ENCODE assay signal across 31 cellular contexts in the genomic region with DNA sequence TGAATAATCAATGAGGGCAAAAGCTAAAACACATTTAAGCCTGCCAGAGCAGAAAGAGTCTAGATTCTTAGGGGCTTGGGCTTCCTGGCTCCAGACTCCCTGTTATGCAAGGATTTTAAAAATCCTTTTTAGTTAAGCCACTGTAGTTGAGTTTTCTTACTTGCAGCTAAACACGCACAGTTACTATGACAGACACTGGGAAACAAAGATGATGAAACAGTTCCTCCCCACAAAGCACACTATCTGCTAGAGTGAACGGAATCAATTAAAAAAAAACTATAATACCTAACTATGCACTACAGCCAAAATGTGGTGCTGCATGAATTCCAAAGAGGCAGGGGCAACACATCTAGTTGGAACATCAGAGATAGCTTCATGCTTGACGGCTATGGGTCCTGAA. TPM values are rescaled to one million over a fixed set of nuclear protein-coding genes. Genes with fewer than 3 reads are reported as not detected.
A peak's percentile ranks its signal among the peaks of the same experiment; 100 is the strongest.
DNase-seq lines count a peak whose midpoint lies in the region; ATAC-seq, FAIRE-seq and TF ChIP-seq lines count a peak whose summit lies in the region.
"Had no signal": no experiment of that assay in that cellular context is flagged by ENCODE, and none has a peak within 500 bp of the region (broad histone marks: within the 10 kb centered on the region; RNA-seq: fewer than 3 reads in every experiment).

No MANE protein-coding gene starts in this region.

- peak overlapping the region in 6 of 7 donors; percentile 16 to 72 (median 52) for H3K27ac Mint-ChIP-seq in CD14-positive monocyte
- H3K27ac Mint-ChIP-seq: stimulated activated naive B cell treated with anti-CD40 and anti-IgM and Interleukin-4, amounts not matched to agents 10 μg/mL and 1 μg/mL and 100 μg/mL, for 72 hours had no signal

- 96% methylated on average over 3 of the region's 3 CpGs for WGBS in A549 (ENCODE audit: missing lambda C conversion rate)
- 30% methylated on average over 1 of the region's 3 CpGs for WGBS in K562 (ENCODE audit: insufficient coverage, low coverage, missing lambda C conversion rate)
- WGBS in hepatocyte (ENCODE audit: low lambda C conversion rate, missing lambda C conversion rate), result 82% methylated on average over 3 of the region's 3 CpGs

- no peak for DNase-seq in A549 (ENCODE audit: low read depth in 1 of 2, low spot score in 1 of 2)
- DNase-seq in CD14-positive monocyte (ENCODE audit: low spot score), result no peak
- DNase-seq in NOMO-1 treated with DMSO at 0.1 percent for 48 hours (lab: John Stamatoyannopoulos, UW; ENCODE audit: unreplicated experiment), result peak; percentile 53
- DNase-seq in K562 (ENCODE audit: extremely low read depth in 1 of 4, low spot score in 3 of 4), result no peak
- DNase-seq in hepatocyte (ENCODE audit: low spot score), result no peak
- no peak for DNase-seq in left colon
- no peak for DNase-seq in stimulated activated naive CD4-positive, alpha-beta T cell (lab: John Stamatoyannopoulos, UW)
- DNase-seq in NCI-H1048 (lab: John Stamatoyannopoulos, UW), result no peak
- DNase-seq: activated naive CD4-positive, alpha-beta T cell treated with Interleukin-2 at 50 U/mL for 16 hours; activated T-cell treated with anti-CD3 and anti-CD28 coated beads, Interleukin-2, amount 50 U/mL, for 1 hour; amygdala; DMS79; effector CD8-positive, alpha-beta T cell; erythroblast; GDM1; NCI-H1092; NCI-H1694 treated with DMSO at 0.1 percent for 48 hours; NCI-H524; NK-92 treated with Interleukin-12 subunit alpha and Interleukin-12 subunit beta, amount 100 ng/mL, for 24 hours; posterior cingulate gyrus; stimulated activated CD4-positive, alpha-beta T cell treated with anti-CD3 and anti-CD28 coated beads, Interleukin-4, amount 100 ng/mL, for 4 hours; stimulated activated naive B cell treated with anti-CD40 and anti-IgM and Interleukin-4, amounts not matched to agents 10 μg/mL and 1 μg/mL and 100 μg/mL, for 72 hours; T-helper 1 cell had no signal

- no peak overlapping the region for H3K9ac ChIP-seq in K562 (ENCODE audit: insufficient read depth in 1 of 2, low read depth in 2 of 2, low read length in 2 of 2)
- H3K9ac ChIP-seq: KMS-11 had no signal

- H3K4me3 ChIP-seq in A549, result no peak overlapping the region
- no peak overlapping the region for H3K4me3 ChIP-seq in K562
- H3K4me3 ChIP-seq in hepatocyte, result no peak overlapping the region
- H3K4me3 ChIP-seq: breast epithelium, HAP-1, SJSA1 had no signal

- ATAC-seq in A549 (no peak), K562 (no peak), left colon (no peak)
- ATAC-seq: sciatic nerve; stimulated activated naive B cell treated with anti-CD40 and anti-IgM and Interleukin-4, amounts not matched to agents 10 μg/mL and 1 μg/mL and 100 μg/mL, for 72 hours had no signal

- H4K20me1 ChIP-seq in K562 (replicated peaks; ENCODE audit: control insufficient read depth, insufficient read depth, low read length) (no peaks in the 10 kb centered on the region), hepatocyte (ENCODE audit: insufficient read depth, poor library complexity, severe bottlenecking) (no peaks in the 10 kb centered on the region)

- TF ChIP-seq POLR2A in A549 (IDR thresholded peaks at IDR 0.05; ENCODE audit: low read length) (no peak), K562 (conservative IDR thresholded peaks at IDR 0.05) (no peak)

- no peaks in the 10 kb centered on the region for H3K27me3 ChIP-seq in K562 (ENCODE audit: control insufficient read depth in 2 of 2, insufficient read depth in 2 of 2, low read length in 2 of 2)
- no peaks in the 10 kb centered on the region for H3K27me3 ChIP-seq in hepatocyte
- H3K27me3 ChIP-seq: breast epithelium, SJSA1 had no signal

- BruUV-seq in K562 (replicated peaks; lab: Mats Ljungman, UMichigan), result no TSS peak

- TF ChIP-seq CTCF in A549 (IDR thresholded peaks at IDR 0.05), result no peak
- TF ChIP-seq CTCF in CD14-positive monocyte (IDR thresholded peaks at IDR 0.05), result no peak
- TF ChIP-seq CTCF in K562 (IDR thresholded peaks at IDR 0.05 in 2 of 3, conservative IDR thresholded peaks at IDR 0.05 in 1 of 3; ENCODE audit: insufficient read depth in 2 of 3, low read depth in 1 of 3, low read length in 3 of 3), result no peak
- no peak for TF ChIP-seq CTCF in hepatocyte (IDR thresholded peaks at IDR 0.05; ENCODE audit: poor library complexity)

- H3K9me3 ChIP-seq in A549, result no peaks in the 10 kb centered on the region
- no peaks in the 10 kb centered on the region for H3K9me3 ChIP-seq in K562 (replicated peaks; ENCODE audit: control insufficient read depth, insufficient read depth, low read depth, low read length)
- no peaks in the 10 kb centered on the region for H3K9me3 ChIP-seq in hepatocyte (ENCODE audit: low read depth)
- H3K9me3 ChIP-seq: breast epithelium, HAP-1, SJSA1 had no signal

- H3K4me1 ChIP-seq in A549, result peaks cover 16% of the 10 kb centered on the region
- H3K4me1 ChIP-seq in K562 (replicated peaks in 1 of 2; ENCODE audit: control insufficient read depth in 2 of 2, insufficient read depth in 2 of 2, low read length in 2 of 2), result peaks cover 0 to 18% of the 10 kb centered on the region in 2 experiments; a peak in 4 of 5 replicates
- peaks cover 12% of the 10 kb centered on the region for H3K4me1 ChIP-seq in hepatocyte (ENCODE audit: insufficient read depth)
- H3K4me1 ChIP-seq: breast epithelium, SJSA1 had no signal

- CTCF ChIA-PET in A549 (lab: Yijun Ruan, JAX), result interaction anchor here (0.8 to 2.1 kb wide), 2 partner anchors 9 to 141 kb away, joined by 3 to 4 read pairs; no protein-coding TSS in a partner anchor
- CTCF ChIA-PET in K562 (lab: Yijun Ruan, JAX; ENCODE audit: low intra/inter-chr PET ratio), result no interaction called here

- TF ChIP-seq EP300 in A549 (IDR thresholded peaks at IDR 0.05), result no peak
- TF ChIP-seq EP300 in K562 (IDR thresholded peaks at IDR 0.05; ENCODE audit: low read length), result no peak

- H3K4me2 ChIP-seq in A549, result no peak overlapping the region
- H3K4me2 ChIP-seq in K562 (ENCODE audit: insufficient read depth, low read length), result no peak overlapping the region
- no peak overlapping the region for H3K4me2 ChIP-seq in hepatocyte
- H3K4me2 ChIP-seq: KMS-11 had no signal

- H3K9me3 Mint-ChIP-seq in CD14-positive monocyte, result peaks cover 4 to 8% (median 6%) of the 10 kb centered on the region in 7 donors
- H3K9me3 Mint-ChIP-seq: stimulated activated naive B cell treated with anti-CD40 and anti-IgM and Interleukin-4, amounts not matched to agents 10 μg/mL and 1 μg/mL and 100 μg/mL, for 72 hours had no signal

- H3K79me2 ChIP-seq in K562 (ENCODE audit: control insufficient read depth, insufficient read depth, low read length) (peaks cover 19% of the 10 kb centered on the region; the same call in 2 of the 3 replicates), hepatocyte (no peaks in the 10 kb centered on the region)

- FAIRE-seq in A549 (lab: Jason Lieb, UNC), result peak; percentile 7
- FAIRE-seq in K562 (lab: Jason Lieb, UNC), result no peak
- FAIRE-seq: frontal cortex, RCC 7860 had no signal

- in situ Hi-C loops in K562 (cut with MboI), result no loop called here

- H3K27ac ChIP-seq in A549 (no peak overlapping the region), K562 (ENCODE audit: extremely low read depth, low read depth, low read length) (no peak overlapping the region), hepatocyte (no peak overlapping the region)
- H3K27ac ChIP-seq: breast epithelium, C4-2B, KMS-11, SJSA1 had no signal

- no peaks in the 10 kb centered on the region for H3K9me2 ChIP-seq in hepatocyte (replicated peaks; ENCODE audit: insufficient read depth)

- POLR2A ChIA-PET in A549 (lab: Yijun Ruan, JAX), result interaction anchor here (0.7 kb wide), 1 partner anchor 128 kb away, joined by 3 read pairs; no protein-coding TSS in a partner anchor
- POLR2A ChIA-PET in K562 (lab: Yijun Ruan, JAX), result interaction anchor here (0.7 kb wide), 1 partner anchor 20 kb away, joined by 3 read pairs; no protein-coding TSS in a partner anchor

- H3K36me3 Mint-ChIP-seq in CD14-positive monocyte, result peaks cover 2 to 7% of the 10 kb centered on the region in 2 donors
- H3K36me3 Mint-ChIP-seq: stimulated activated naive B cell treated with anti-CD40 and anti-IgM and Interleukin-4, amounts not matched to agents 10 μg/mL and 1 μg/mL and 100 μg/mL, for 72 hours had no signal

- no peak for TF ChIP-seq RAD21 in A549 (conservative IDR thresholded peaks at IDR 0.05 in 1 of 2, IDR thresholded peaks at IDR 0.05 in 1 of 2)
- TF ChIP-seq RAD21 in K562 (CRISPR knock-in tag; conservative IDR thresholded peaks at IDR 0.05 in 1 of 2, IDR thresholded peaks at IDR 0.05 in 1 of 2), result no peak

- H2AFZ ChIP-seq in K562 (ENCODE audit: low read depth, low read length), result no peak overlapping the region
- no peak overlapping the region for H2AFZ ChIP-seq in hepatocyte

- intact Hi-C loops in CD14-positive monocyte (cut with micrococcal nuclease) (no loop called here), K562 (cut with micrococcal nuclease) (no loop called here), left colon (cut with DNase I, micrococcal nuclease) (no loop called here)

- H3K4me3 Mint-ChIP-seq in CD14-positive monocyte, result peak overlapping the region in 1 of 2 donors; percentile 3
- H3K4me3 Mint-ChIP-seq: stimulated activated naive B cell treated with anti-CD40 and anti-IgM and Interleukin-4, amounts not matched to agents 10 μg/mL and 1 μg/mL and 100 μg/mL, for 72 hours had no signal

- peaks cover 28% of the 10 kb centered on the region for H3K4me1 Mint-ChIP-seq in CD14-positive monocyte

- H3K9me1 ChIP-seq in K562 (ENCODE audit: control insufficient read depth, insufficient read depth, low read length), result no peaks in the 10 kb centered on the region

- H3K27me3 Mint-ChIP-seq in CD14-positive monocyte (ENCODE audit: low read depth in 3 of 3), result no peaks in the 10 kb centered on the region
- H3K27me3 Mint-ChIP-seq: stimulated activated naive B cell treated with anti-CD40 and anti-IgM and Interleukin-4, amounts not matched to agents 10 μg/mL and 1 μg/mL and 100 μg/mL, for 72 hours had no signal

- no peaks in the 10 kb centered on the region for H3K36me3 ChIP-seq in K562 (ENCODE audit: control insufficient read depth, insufficient read depth, low read length)
- no peaks in the 10 kb centered on the region for H3K36me3 ChIP-seq in hepatocyte (replicated peaks; ENCODE audit: insufficient read depth, low read depth)
- H3K36me3 ChIP-seq: breast epithelium, HAP-1, SJSA1 had no signal

RNA-seq across cellular contexts. Expression of a gene that starts 28.2 kb away (rescaled TPM):
- 3.6 and 4.1 TPM in 2 replicates for polyA plus RNA-seq in A549 (2011; rRNA removed)
- 0.89 and 1.1 TPM in 2 replicates for polyA plus RNA-seq in A549 (2012; cell fraction: cytosol; rRNA removed)
- 0.74 and 1.1 TPM in 2 replicates for polyA plus RNA-seq in A549 (2012; cell fraction: nucleus; rRNA removed)
- 2.2 to 3.2 TPM (median 3.0 TPM) in 3 replicates for polyA plus RNA-seq in A549 (2017; fragmentation: RNase III; extraction: RNeasy Plus Mini Kit Qiagen cat#74134 plus additional on column Dnase treatment)
- 1.5 and 1.8 TPM in 2 replicates for polyA minus RNA-seq in A549 (2011; rRNA and poly(A)+ RNA removed)
- 10 to 100 TPM in 1 of 2 donors, 1 to 10 TPM in 1; 7.9 to 10.1 TPM for polyA plus RNA-seq in CD14-positive monocyte
- total RNA-seq in K562 (2011; cell fraction: chromatin; rRNA removed; ENCODE audit: low replicate concordance), result 8.5 and 22.6 TPM in 2 replicates
- 2.7 and 3.9 TPM in 2 replicates for total RNA-seq in K562 (2011; cell fraction: nucleolus; rRNA removed)
- 5.1 TPM in 2 replicates for total RNA-seq in K562 (2011; cell fraction: nucleoplasm; rRNA removed)
- 4.9 and 5.1 TPM in 2 replicates for total RNA-seq in K562 (2014; rRNA removed)
- 3.9 and 5.0 TPM in 2 replicates for total RNA-seq in K562 (2014; rRNA removed; fragmentation: Illumina TruSeq; extraction: Trizol)
- 4.4 and 5.5 TPM in 2 replicates for total RNA-seq in K562 (2015; rRNA removed; fragmentation: Illumina TruSeq; extraction: Trizol)
- 6.4 and 7.7 TPM in 2 replicates for total RNA-seq in K562 (2021)
- 3.5 and 4.9 TPM in 2 replicates for polyA plus RNA-seq in K562 (2011; rRNA removed)
- polyA plus RNA-seq in K562 (2011; cell fraction: cytosol; rRNA removed), result 0.76 and 1.5 TPM in 2 replicates
- polyA plus RNA-seq in K562 (2011; cell fraction: nucleus; rRNA removed), result 5.3 and 6.0 TPM in 2 replicates
- 2.6 and 5.2 TPM in 2 replicates for polyA plus RNA-seq in K562 (2012)
- 3.5 and 3.9 TPM in 2 replicates for polyA plus RNA-seq in K562 (2014; fragmentation: Illumina TruSeq; extraction: Trizol)
- polyA plus RNA-seq in K562 (2014; fragmentation: Nextera tagmentation; extraction: Ambion mirVana), result under 1 TPM; 0.88 to 0.96 TPM
- 4.5 and 4.7 TPM in 2 replicates for polyA plus RNA-seq in K562 (2014; rRNA removed)
- 7.4 and 10.9 TPM in 2 replicates for polyA minus RNA-seq in K562 (2011; rRNA and poly(A)+ RNA removed)
- 0.91 and 2.2 TPM in 2 replicates for polyA minus RNA-seq in K562 (2011; cell fraction: cytosol; rRNA and poly(A)+ RNA removed)
- polyA minus RNA-seq in K562 (2011; cell fraction: nucleus; rRNA and poly(A)+ RNA removed), result 5.0 and 11.0 TPM in 2 replicates
- 6.3 and 6.7 TPM in 2 replicates for total RNA-seq in hepatocyte
- 3.0 and 4.8 TPM in 2 replicates for polyA plus RNA-seq in hepatocyte
- 10 to 100 TPM; 22.1 to 23.3 TPM for total RNA-seq in left colon
